In genomic region chr16:4376126-4376819, GRCh38 we compare ENCODE assay signal across 9 cellular contexts. TPM values are rescaled to one million over a fixed set of nuclear protein-coding genes. Genes with fewer than 3 reads are reported as not detected.
DNase-seq lines count a peak whose midpoint lies in the region; ATAC-seq and TF ChIP-seq lines count a peak whose summit lies in the region.
"Had no signal": no experiment of that assay in that cellular context is flagged by ENCODE, and none has a peak within 500 bp of the region (broad histone marks: within the 10 kb centered on the region; RNA-seq: fewer than 3 reads in every experiment).

No MANE protein-coding gene starts in this region.

- peak; percentile 98 for DNase-seq in coronary artery (ENCODE audit: low spot score)
- DNase-seq in lower lobe of right lung, result peak; percentile 92
- DNase-seq in suprapubic skin (ENCODE audit: low spot score in 2 of 2), result peak; percentile 95
- no peak for DNase-seq in activated naive CD4-positive, alpha-beta T cell treated with Interleukin-2 at 50 U/mL for 16 hours
- DNase-seq in natural killer cell treated with Interleukin-12 subunit alpha and Interleukin-12 subunit beta and Interleukin-15 and Interleukin-18, amount 100 ng/mL, for 72 hours (ENCODE audit: low spot score), result no peak
- no peak for DNase-seq in activated T-helper 1 cell treated with anti-CD3 and anti-CD28 coated beads, Interleukin-12 subunit alpha, Interleukin-12 subunit beta, Interleukin-2, Interleukin-4 antibody, amounts not matched to agents 30 ng/mL and 10 ng/mL and 1 ng/mL, durations not matched to agents 14 hours and 24 hours and 36 hours (ENCODE audit: low spot score)
- DNase-seq: Kasumi-1 had no signal

- peaks cover 75% of the 10 kb centered on the region for H3K4me1 ChIP-seq in lower lobe of right lung
- H3K4me1 ChIP-seq in suprapubic skin, result peaks cover 89% of the 10 kb centered on the region

- H3K27ac ChIP-seq in coronary artery, result peak overlapping the region; percentile 93 to 98
- peak overlapping the region; percentile 84 for H3K27ac ChIP-seq in lower lobe of right lung
- peak overlapping the region; percentile 87 for H3K27ac ChIP-seq in suprapubic skin

- H3K9me3 ChIP-seq in lower lobe of right lung (no peaks in the 10 kb centered on the region), suprapubic skin (no peaks in the 10 kb centered on the region)

- TF ChIP-seq CTCF in coronary artery (IDR thresholded peaks at IDR 0.05) (no peak), lower lobe of right lung (IDR thresholded peaks at IDR 0.05) (no peak), suprapubic skin (IDR thresholded peaks at IDR 0.05) (no peak)

- H3K4me3 Mint-ChIP-seq in IgD-negative memory B cell, result peak overlapping the region in 1 of 4 donors; percentile 50
- H3K4me3 Mint-ChIP-seq in natural killer cell treated with Interleukin-12 subunit alpha and Interleukin-12 subunit beta and Interleukin-15 and Interleukin-18, amount 100 ng/mL, for 72 hours, result no peak overlapping the region
- H3K4me3 Mint-ChIP-seq in activated T-helper 1 cell treated with anti-CD3 and anti-CD28 coated beads, Interleukin-12 subunit alpha, Interleukin-12 subunit beta, Interleukin-2, Interleukin-4 antibody, amounts not matched to agents 30 ng/mL and 10 ng/mL and 1 ng/mL, durations not matched to agents 14 hours and 24 hours and 36 hours, result no peak overlapping the region

- TF ChIP-seq EP300 in suprapubic skin (IDR thresholded peaks at IDR 0.05), result no peak

- intact Hi-C loops in lower lobe of right lung (cut with DNase I), result no loop called here
- intact Hi-C loops in activated T-helper 1 cell treated with anti-CD3 and anti-CD28 coated beads, Interleukin-12 subunit alpha, Interleukin-12 subunit beta, Interleukin-2, Interleukin-4 antibody, amounts not matched to agents 30 ng/mL and 10 ng/mL and 1 ng/mL, durations not matched to agents 14 hours and 24 hours and 36 hours (cut with micrococcal nuclease), result no loop called here

- peaks cover 0 to 14% (median 9%) of the 10 kb centered on the region in 3 donors for H3K4me1 Mint-ChIP-seq in IgD-negative memory B cell
- peaks cover 0 to 3% of the 10 kb centered on the region in 2 donors for H3K4me1 Mint-ChIP-seq in natural killer cell treated with Interleukin-12 subunit alpha and Interleukin-12 subunit beta and Interleukin-15 and Interleukin-18, amount 100 ng/mL, for 72 hours (ENCODE audit: low read depth in 2 of 2)
- no peaks in the 10 kb centered on the region for H3K4me1 Mint-ChIP-seq in activated T-helper 1 cell treated with anti-CD3 and anti-CD28 coated beads, Interleukin-12 subunit alpha, Interleukin-12 subunit beta, Interleukin-2, Interleukin-4 antibody, amounts not matched to agents 30 ng/mL and 10 ng/mL and 1 ng/mL, durations not matched to agents 14 hours and 24 hours and 36 hours (ENCODE audit: low read depth)

- H3K36me3 Mint-ChIP-seq in IgD-negative memory B cell, result peaks cover 4% of the 10 kb centered on the region
- no peaks in the 10 kb centered on the region for H3K36me3 Mint-ChIP-seq in natural killer cell treated with Interleukin-12 subunit alpha and Interleukin-12 subunit beta and Interleukin-15 and Interleukin-18, amount 100 ng/mL, for 72 hours
- H3K36me3 Mint-ChIP-seq in activated T-helper 1 cell treated with anti-CD3 and anti-CD28 coated beads, Interleukin-12 subunit alpha, Interleukin-12 subunit beta, Interleukin-2, Interleukin-4 antibody, amounts not matched to agents 30 ng/mL and 10 ng/mL and 1 ng/mL, durations not matched to agents 14 hours and 24 hours and 36 hours (ENCODE audit: low read depth), result no peaks in the 10 kb centered on the region

- TF ChIP-seq POLR2A in suprapubic skin (IDR thresholded peaks at IDR 0.05), result no peak

- no peaks in the 10 kb centered on the region for H3K27me3 ChIP-seq in lower lobe of right lung (ENCODE audit: low read depth)
- H3K27me3 ChIP-seq in suprapubic skin, result no peaks in the 10 kb centered on the region

- no peaks in the 10 kb centered on the region for H3K27me3 Mint-ChIP-seq in IgD-negative memory B cell
- H3K27me3 Mint-ChIP-seq in natural killer cell treated with Interleukin-12 subunit alpha and Interleukin-12 subunit beta and Interleukin-15 and Interleukin-18, amount 100 ng/mL, for 72 hours, result no peaks in the 10 kb centered on the region
- no peaks in the 10 kb centered on the region for H3K27me3 Mint-ChIP-seq in activated T-helper 1 cell treated with anti-CD3 and anti-CD28 coated beads, Interleukin-12 subunit alpha, Interleukin-12 subunit beta, Interleukin-2, Interleukin-4 antibody, amounts not matched to agents 30 ng/mL and 10 ng/mL and 1 ng/mL, durations not matched to agents 14 hours and 24 hours and 36 hours (ENCODE audit: insufficient read depth)

- peak overlapping the region in 2 of 3 donors; percentile 78 to 89 for H3K27ac Mint-ChIP-seq in IgD-negative memory B cell
- H3K27ac Mint-ChIP-seq in natural killer cell treated with Interleukin-12 subunit alpha and Interleukin-12 subunit beta and Interleukin-15 and Interleukin-18, amount 100 ng/mL, for 72 hours, result no peak overlapping the region
- H3K27ac Mint-ChIP-seq in activated T-helper 1 cell treated with anti-CD3 and anti-CD28 coated beads, Interleukin-12 subunit alpha, Interleukin-12 subunit beta, Interleukin-2, Interleukin-4 antibody, amounts not matched to agents 30 ng/mL and 10 ng/mL and 1 ng/mL, durations not matched to agents 14 hours and 24 hours and 36 hours, result no peak overlapping the region

- peak overlapping the region; percentile 95 for H3K4me3 ChIP-seq in coronary artery
- peak overlapping the region; percentile 24 for H3K4me3 ChIP-seq in lower lobe of right lung
- peak overlapping the region; percentile 26 for H3K4me3 ChIP-seq in suprapubic skin

- 26% methylated on average over 10 of the region's 30 CpGs for WGBS in suprapubic skin

- H3K9me3 Mint-ChIP-seq in IgD-negative memory B cell, result no peaks in the 10 kb centered on the region
- no peaks in the 10 kb centered on the region for H3K9me3 Mint-ChIP-seq in natural killer cell treated with Interleukin-12 subunit alpha and Interleukin-12 subunit beta and Interleukin-15 and Interleukin-18, amount 100 ng/mL, for 72 hours
- H3K9me3 Mint-ChIP-seq in activated T-helper 1 cell treated with anti-CD3 and anti-CD28 coated beads, Interleukin-12 subunit alpha, Interleukin-12 subunit beta, Interleukin-2, Interleukin-4 antibody, amounts not matched to agents 30 ng/mL and 10 ng/mL and 1 ng/mL, durations not matched to agents 14 hours and 24 hours and 36 hours, result no peaks in the 10 kb centered on the region

- peak; percentile 75 to 78 for ATAC-seq in lower lobe of right lung
- no peak for ATAC-seq in natural killer cell treated with Interleukin-12 subunit alpha and Interleukin-12 subunit beta and Interleukin-15 and Interleukin-18, amount 100 ng/mL, for 72 hours
- no peak for ATAC-seq in HG03045 (IDR thresholded peaks at IDR 0.05; ENCODE audit: unreplicated experiment)

- H3K36me3 ChIP-seq in lower lobe of right lung (peaks cover 17% of the 10 kb centered on the region), suprapubic skin (peaks cover 9% of the 10 kb centered on the region)

RNA-seq across cellular contexts. Expression of gene VASN, which starts 4.6 kb away (rescaled TPM):
- 0.45 TPM for polyA plus RNA-seq in IgD-negative memory B cell
- total RNA-seq in lower lobe of right lung (17.4 TPM), suprapubic skin (10 to 100 TPM; 10.8 to 23.3 (median 22.3) TPM)
- total RNA-seq in natural killer cell treated with Interleukin-12 subunit alpha and Interleukin-12 subunit beta and Interleukin-15 and Interleukin-18, amount 100 ng/mL, for 72 hours, result under 1 TPM in 1 of 2 donors, not detected in 1; 0.33 TPM
- 0.18 TPM in 1 of 2 replicates, not detected in the other for total RNA-seq in activated T-helper 1 cell treated with anti-CD3 and anti-CD28 coated beads, Interleukin-12 subunit alpha, Interleukin-12 subunit beta, Interleukin-2, Interleukin-4 antibody, amounts not matched to agents 30 ng/mL and 10 ng/mL and 1 ng/mL, durations not matched to agents 14 hours and 24 hours and 36 hours

RNA-seq across cellular contexts. Expression of gene PAM16, which starts 25.2 kb away (rescaled TPM):
- 40.4 TPM for polyA plus RNA-seq in IgD-negative memory B cell
- total RNA-seq in lower lobe of right lung (40.0 TPM), suprapubic skin (10 to 100 TPM; 23.8 to 54.7 (median 46.1) TPM)
- 100 to 1,000 TPM in 1 of 2 donors, 10 to 100 TPM in 1; 59.0 to 114 TPM for total RNA-seq in natural killer cell treated with Interleukin-12 subunit alpha and Interleukin-12 subunit beta and Interleukin-15 and Interleukin-18, amount 100 ng/mL, for 72 hours
- 91.5 and 106 TPM in 2 replicates for total RNA-seq in activated T-helper 1 cell treated with anti-CD3 and anti-CD28 coated beads, Interleukin-12 subunit alpha, Interleukin-12 subunit beta, Interleukin-2, Interleukin-4 antibody, amounts not matched to agents 30 ng/mL and 10 ng/mL and 1 ng/mL, durations not matched to agents 14 hours and 24 hours and 36 hours

RNA-seq across cellular contexts. Expression of gene CORO7, which starts 40.1 kb away (rescaled TPM):
- polyA plus RNA-seq in IgD-negative memory B cell, result 108 TPM
- total RNA-seq in lower lobe of right lung, result 58.5 TPM
- 10 to 100 TPM; 18.8 to 29.6 (median 25.7) TPM for total RNA-seq in suprapubic skin
- 100 to 1,000 TPM; 140 to 166 TPM for total RNA-seq in natural killer cell treated with Interleukin-12 subunit alpha and Interleukin-12 subunit beta and Interleukin-15 and Interleukin-18, amount 100 ng/mL, for 72 hours
- total RNA-seq in activated T-helper 1 cell treated with anti-CD3 and anti-CD28 coated beads, Interleukin-12 subunit alpha, Interleukin-12 subunit beta, Interleukin-2, Interleukin-4 antibody, amounts not matched to agents 30 ng/mL and 10 ng/mL and 1 ng/mL, durations not matched to agents 14 hours and 24 hours and 36 hours, result 87.9 and 90.8 TPM in 2 replicates

RNA-seq across cellular contexts. Expression of gene DNAJA3, which starts 49.4 kb away (rescaled TPM):
- 42.7 TPM for polyA plus RNA-seq in IgD-negative memory B cell
- total RNA-seq in lower lobe of right lung (34.6 TPM), suprapubic skin (10 to 100 TPM; 41.1 to 70.9 (median 48.7) TPM)
- total RNA-seq in natural killer cell treated with Interleukin-12 subunit alpha and Interleukin-12 subunit beta and Interleukin-15 and Interleukin-18, amount 100 ng/mL, for 72 hours, result 10 to 100 TPM; 55.0 to 99.8 TPM
- total RNA-seq in activated T-helper 1 cell treated with anti-CD3 and anti-CD28 coated beads, Interleukin-12 subunit alpha, Interleukin-12 subunit beta, Interleukin-2, Interleukin-4 antibody, amounts not matched to agents 30 ng/mL and 10 ng/mL and 1 ng/mL, durations not matched to agents 14 hours and 24 hours and 36 hours, result 103 and 107 TPM in 2 replicates

Comparison
In these comparisons a context has a peak if more than half of its experiments do, and no peak if none do; other contexts are left out.
1. H3K27ac Mint-ChIP-seq: peak in IgD-negative memory B cell (2 of 3); none in natural killer cell treated with Interleukin-12 subunit alpha and Interleukin-12 subunit beta and Interleukin-15 and Interleukin-18, amount 100 ng/mL, for 72 hours (0 of 2) and activated T-helper 1 cell treated with anti-CD3 and anti-CD28 coated beads, Interleukin-12 subunit alpha, Interleukin-12 subunit beta, Interleukin-2, Interleukin-4 antibody, amounts not matched to agents 30 ng/mL and 10 ng/mL and 1 ng/mL, durations not matched to agents 14 hours and 24 hours and 36 hours (single experiment).
2. DNase-seq: peak in coronary artery (single experiment), lower lobe of right lung (single experiment) and suprapubic skin (2 of 2); none in activated naive CD4-positive, alpha-beta T cell treated with Interleukin-2 at 50 U/mL for 16 hours (single experiment), natural killer cell treated with Interleukin-12 subunit alpha and Interleukin-12 subunit beta and Interleukin-15 and Interleukin-18, amount 100 ng/mL, for 72 hours (single experiment) and activated T-helper 1 cell treated with anti-CD3 and anti-CD28 coated beads, Interleukin-12 subunit alpha, Interleukin-12 subunit beta, Interleukin-2, Interleukin-4 antibody, amounts not matched to agents 30 ng/mL and 10 ng/mL and 1 ng/mL, durations not matched to agents 14 hours and 24 hours and 36 hours (single experiment).
3. H3K4me3 ChIP-seq: peak in every context shown above with its lines; median percentile 95 in coronary artery; 26 in suprapubic skin; 24 in lower lobe of right lung.
4. ATAC-seq: peak in lower lobe of right lung (2 of 2); none in natural killer cell treated with Interleukin-12 subunit alpha and Interleukin-12 subunit beta and Interleukin-15 and Interleukin-18, amount 100 ng/mL, for 72 hours (0 of 2) and HG03045 (single experiment).
5. Peak in every context shown above with its lines, with median percentiles within 50 percentile points of each other: H3K27ac ChIP-seq.